Comparison of ENCODE assay signal across 3 cellular contexts in the genomic region with DNA sequence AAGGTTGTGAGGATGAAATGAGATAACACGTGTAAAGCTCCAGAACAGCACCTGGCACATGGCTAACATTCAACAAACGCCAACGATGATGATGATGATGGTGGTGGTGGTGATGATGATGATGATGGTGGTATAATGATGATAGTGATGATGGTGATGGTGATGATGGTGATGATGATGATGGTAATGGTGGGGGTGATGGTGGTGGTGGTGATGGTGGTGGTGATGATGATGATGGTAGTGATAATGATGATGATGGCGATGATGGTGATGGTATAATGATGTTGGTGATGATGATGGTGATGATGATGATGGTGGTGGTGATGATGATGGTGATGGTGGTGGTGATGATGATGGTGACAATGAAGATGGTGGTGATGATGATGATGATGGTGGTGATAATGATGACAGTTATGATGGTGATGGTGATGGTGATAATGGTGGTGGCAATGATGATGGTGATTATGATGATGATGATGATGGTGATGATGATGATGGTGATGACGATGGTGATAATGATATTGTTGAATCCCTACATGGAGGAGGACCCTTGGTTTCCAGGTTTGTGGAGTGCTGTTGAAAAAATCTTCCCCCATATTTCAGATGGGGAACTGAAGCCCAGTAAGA.
TF ChIP-seq lines count a peak whose summit lies in the region.

No MANE protein-coding gene starts in this region.

TF ChIP-seq in SK-N-SH, 30 proteins besides CTCF, POLR2A, EP300 and RAD21:
- TF ChIP-seq SIN3A (IDR thresholded peaks at IDR 0.05; ENCODE audit: borderline replicate concordance, low read depth, low read length) (no peak), GATA2 (CRISPR knock-in tag; IDR thresholded peaks at IDR 0.05) (no peak), POLR2AphosphoS5 (IDR thresholded peaks at IDR 0.05; ENCODE audit: low read depth, low read length) (no peak), TEAD4 (IDR thresholded peaks at IDR 0.05; ENCODE audit: borderline replicate concordance, insufficient read depth) (no peak), GABPA (IDR thresholded peaks at IDR 0.05; ENCODE audit: low read depth) (no peak), FOSL2 (IDR thresholded peaks at IDR 0.05; ENCODE audit: borderline replicate concordance, low read depth) (no peak), EZH2phosphoT487 (IDR thresholded peaks at IDR 0.05; ENCODE audit: borderline replicate concordance, low read depth) (no peak), FOXJ3 (CRISPR knock-in tag; IDR thresholded peaks at IDR 0.05) (no peak), SMC3 (IDR thresholded peaks at IDR 0.05; ENCODE audit: low read depth, low read length) (no peak), RCOR1 (IDR thresholded peaks at IDR 0.05; ENCODE audit: low read length) (no peak), TAF1 (IDR thresholded peaks at IDR 0.05; ENCODE audit: borderline replicate concordance, low read depth, low read length) (no peak), YY1 (IDR thresholded peaks at IDR 0.05; ENCODE audit: low read depth) (no peak), CHD2 (IDR thresholded peaks at IDR 0.05; ENCODE audit: low read length, partially characterized antibody) (no peak), MXI1 (IDR thresholded peaks at IDR 0.05; ENCODE audit: low read depth, low read length) (no peak)
- TF ChIP-seq, protein P1, sequence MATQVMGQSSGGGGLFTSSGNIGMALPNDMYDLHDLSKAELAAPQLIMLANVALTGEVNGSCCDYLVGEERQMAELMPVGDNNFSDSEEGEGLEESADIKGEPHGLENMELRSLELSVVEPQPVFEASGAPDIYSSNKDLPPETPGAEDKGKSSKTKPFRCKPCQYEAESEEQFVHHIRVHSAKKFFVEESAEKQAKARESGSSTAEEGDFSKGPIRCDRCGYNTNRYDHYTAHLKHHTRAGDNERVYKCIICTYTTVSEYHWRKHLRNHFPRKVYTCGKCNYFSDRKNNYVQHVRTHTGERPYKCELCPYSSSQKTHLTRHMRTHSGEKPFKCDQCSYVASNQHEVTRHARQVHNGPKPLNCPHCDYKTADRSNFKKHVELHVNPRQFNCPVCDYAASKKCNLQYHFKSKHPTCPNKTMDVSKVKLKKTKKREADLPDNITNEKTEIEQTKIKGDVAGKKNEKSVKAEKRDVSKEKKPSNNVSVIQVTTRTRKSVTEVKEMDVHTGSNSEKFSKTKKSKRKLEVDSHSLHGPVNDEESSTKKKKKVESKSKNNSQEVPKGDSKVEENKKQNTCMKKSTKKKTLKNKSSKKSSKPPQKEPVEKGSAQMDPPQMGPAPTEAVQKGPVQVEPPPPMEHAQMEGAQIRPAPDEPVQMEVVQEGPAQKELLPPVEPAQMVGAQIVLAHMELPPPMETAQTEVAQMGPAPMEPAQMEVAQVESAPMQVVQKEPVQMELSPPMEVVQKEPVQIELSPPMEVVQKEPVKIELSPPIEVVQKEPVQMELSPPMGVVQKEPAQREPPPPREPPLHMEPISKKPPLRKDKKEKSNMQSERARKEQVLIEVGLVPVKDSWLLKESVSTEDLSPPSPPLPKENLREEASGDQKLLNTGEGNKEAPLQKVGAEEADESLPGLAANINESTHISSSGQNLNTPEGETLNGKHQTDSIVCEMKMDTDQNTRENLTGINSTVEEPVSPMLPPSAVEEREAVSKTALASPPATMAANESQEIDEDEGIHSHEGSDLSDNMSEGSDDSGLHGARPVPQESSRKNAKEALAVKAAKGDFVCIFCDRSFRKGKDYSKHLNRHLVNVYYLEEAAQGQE (IDR thresholded peaks at IDR 0.05; ENCODE audit: low read depth, low read length) = no peak
- TF ChIP-seq, protein P2, sequence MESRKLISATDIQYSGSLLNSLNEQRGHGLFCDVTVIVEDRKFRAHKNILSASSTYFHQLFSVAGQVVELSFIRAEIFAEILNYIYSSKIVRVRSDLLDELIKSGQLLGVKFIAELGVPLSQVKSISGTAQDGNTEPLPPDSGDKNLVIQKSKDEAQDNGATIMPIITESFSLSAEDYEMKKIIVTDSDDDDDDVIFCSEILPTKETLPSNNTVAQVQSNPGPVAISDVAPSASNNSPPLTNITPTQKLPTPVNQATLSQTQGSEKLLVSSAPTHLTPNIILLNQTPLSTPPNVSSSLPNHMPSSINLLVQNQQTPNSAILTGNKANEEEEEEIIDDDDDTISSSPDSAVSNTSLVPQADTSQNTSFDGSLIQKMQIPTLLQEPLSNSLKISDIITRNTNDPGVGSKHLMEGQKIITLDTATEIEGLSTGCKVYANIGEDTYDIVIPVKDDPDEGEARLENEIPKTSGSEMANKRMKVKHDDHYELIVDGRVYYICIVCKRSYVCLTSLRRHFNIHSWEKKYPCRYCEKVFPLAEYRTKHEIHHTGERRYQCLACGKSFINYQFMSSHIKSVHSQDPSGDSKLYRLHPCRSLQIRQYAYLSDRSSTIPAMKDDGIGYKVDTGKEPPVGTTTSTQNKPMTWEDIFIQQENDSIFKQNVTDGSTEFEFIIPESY (IDR thresholded peaks at IDR 0.05; ENCODE audit: borderline replicate concordance, low read depth) = no peak

TF ChIP-seq in SK-N-SH treated with all-trans-retinoic acid at 6 μM for 48 hours, 23 proteins besides CTCF, POLR2A, EP300 and RAD21 (continues in another document):
- TF ChIP-seq, protein P3, sequence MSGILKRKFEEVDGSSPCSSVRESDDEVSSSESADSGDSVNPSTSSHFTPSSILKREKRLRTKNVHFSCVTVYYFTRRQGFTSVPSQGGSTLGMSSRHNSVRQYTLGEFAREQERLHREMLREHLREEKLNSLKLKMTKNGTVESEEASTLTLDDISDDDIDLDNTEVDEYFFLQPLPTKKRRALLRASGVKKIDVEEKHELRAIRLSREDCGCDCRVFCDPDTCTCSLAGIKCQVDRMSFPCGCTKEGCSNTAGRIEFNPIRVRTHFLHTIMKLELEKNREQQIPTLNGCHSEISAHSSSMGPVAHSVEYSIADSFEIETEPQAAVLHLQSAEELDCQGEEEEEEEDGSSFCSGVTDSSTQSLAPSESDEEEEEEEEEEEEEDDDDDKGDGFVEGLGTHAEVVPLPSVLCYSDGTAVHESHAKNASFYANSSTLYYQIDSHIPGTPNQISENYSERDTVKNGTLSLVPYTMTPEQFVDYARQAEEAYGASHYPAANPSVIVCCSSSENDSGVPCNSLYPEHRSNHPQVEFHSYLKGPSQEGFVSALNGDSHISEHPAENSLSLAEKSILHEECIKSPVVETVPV (CRISPR knock-in tag; IDR thresholded peaks at IDR 0.05) = no peak
- no peak for TF ChIP-seq TOX (CRISPR knock-in tag; IDR thresholded peaks at IDR 0.05; ENCODE audit: borderline replicate concordance)
- TF ChIP-seq ZFP30 (CRISPR knock-in tag; IDR thresholded peaks at IDR 0.05) = no peak
- TF ChIP-seq RARB (CRISPR knock-in tag; IDR thresholded peaks at IDR 0.05) = no peak
- no peak for TF ChIP-seq GLIS3 (CRISPR knock-in tag; IDR thresholded peaks at IDR 0.05)
- no peak for TF ChIP-seq ZC3H10 (CRISPR knock-in tag; IDR thresholded peaks at IDR 0.05)
- TF ChIP-seq, protein P4, sequence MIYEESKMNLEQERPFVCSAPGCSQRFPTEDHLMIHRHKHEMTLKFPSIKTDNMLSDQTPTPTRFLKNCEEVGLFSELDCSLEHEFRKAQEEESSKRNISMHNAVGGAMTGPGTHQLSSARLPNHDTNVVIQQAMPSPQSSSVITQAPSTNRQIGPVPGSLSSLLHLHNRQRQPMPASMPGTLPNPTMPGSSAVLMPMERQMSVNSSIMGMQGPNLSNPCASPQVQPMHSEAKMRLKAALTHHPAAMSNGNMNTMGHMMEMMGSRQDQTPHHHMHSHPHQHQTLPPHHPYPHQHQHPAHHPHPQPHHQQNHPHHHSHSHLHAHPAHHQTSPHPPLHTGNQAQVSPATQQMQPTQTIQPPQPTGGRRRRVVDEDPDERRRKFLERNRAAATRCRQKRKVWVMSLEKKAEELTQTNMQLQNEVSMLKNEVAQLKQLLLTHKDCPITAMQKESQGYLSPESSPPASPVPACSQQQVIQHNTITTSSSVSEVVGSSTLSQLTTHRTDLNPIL (CRISPR knock-in tag; IDR thresholded peaks at IDR 0.05; ENCODE audit: low read depth) = no peak
- TF ChIP-seq ARNTL (CRISPR knock-in tag; IDR thresholded peaks at IDR 0.05; ENCODE audit: borderline replicate concordance, low read depth) = no peak
- TF ChIP-seq CSDC2 (CRISPR knock-in tag; IDR thresholded peaks at IDR 0.05) = no peak
- TF ChIP-seq, protein P5, sequence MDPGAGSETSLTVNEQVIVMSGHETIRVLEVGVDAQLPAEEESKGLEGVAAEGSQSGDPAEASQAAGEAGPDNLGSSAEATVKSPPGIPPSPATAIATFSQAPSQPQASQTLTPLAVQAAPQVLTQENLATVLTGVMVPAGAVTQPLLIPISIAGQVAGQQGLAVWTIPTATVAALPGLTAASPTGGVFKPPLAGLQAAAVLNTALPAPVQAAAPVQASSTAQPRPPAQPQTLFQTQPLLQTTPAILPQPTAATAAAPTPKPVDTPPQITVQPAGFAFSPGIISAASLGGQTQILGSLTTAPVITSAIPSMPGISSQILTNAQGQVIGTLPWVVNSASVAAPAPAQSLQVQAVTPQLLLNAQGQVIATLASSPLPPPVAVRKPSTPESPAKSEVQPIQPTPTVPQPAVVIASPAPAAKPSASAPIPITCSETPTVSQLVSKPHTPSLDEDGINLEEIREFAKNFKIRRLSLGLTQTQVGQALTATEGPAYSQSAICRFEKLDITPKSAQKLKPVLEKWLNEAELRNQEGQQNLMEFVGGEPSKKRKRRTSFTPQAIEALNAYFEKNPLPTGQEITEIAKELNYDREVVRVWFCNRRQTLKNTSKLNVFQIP (CRISPR knock-in tag; IDR thresholded peaks at IDR 0.05; ENCODE audit: borderline replicate concordance, low read depth) = no peak
- no peak for TF ChIP-seq ZNF70 (CRISPR knock-in tag; IDR thresholded peaks at IDR 0.05)
- TF ChIP-seq ESRRG (CRISPR knock-in tag; IDR thresholded peaks at IDR 0.05) = no peak

TF ChIP-seq in IMR-90, 13 proteins besides CTCF, POLR2A, EP300 and RAD21 (continued from another document):
- TF ChIP-seq SMC3 (IDR thresholded peaks at IDR 0.05; ENCODE audit: low read depth, low read length) (no peak), RCOR1 (IDR thresholded peaks at IDR 0.05; ENCODE audit: insufficient replicate concordance, low read length) (no peak), MXI1 (IDR thresholded peaks at IDR 0.05; ENCODE audit: borderline replicate concordance, low read depth, low read length) (no peak), CEBPB (IDR thresholded peaks at IDR 0.05; ENCODE audit: low read depth, low read length) (no peak), NFE2L2 (IDR thresholded peaks at IDR 0.05; ENCODE audit: low read depth, low read length) (no peak), FOS (IDR thresholded peaks at IDR 0.05; ENCODE audit: low read depth, low read length) (no peak), RFX5 (IDR thresholded peaks at IDR 0.05; ENCODE audit: low read depth, low read length) (no peak), BHLHE40 (IDR thresholded peaks at IDR 0.05; ENCODE audit: low read depth, low read length) (no peak)
- TF ChIP-seq, protein P6, sequence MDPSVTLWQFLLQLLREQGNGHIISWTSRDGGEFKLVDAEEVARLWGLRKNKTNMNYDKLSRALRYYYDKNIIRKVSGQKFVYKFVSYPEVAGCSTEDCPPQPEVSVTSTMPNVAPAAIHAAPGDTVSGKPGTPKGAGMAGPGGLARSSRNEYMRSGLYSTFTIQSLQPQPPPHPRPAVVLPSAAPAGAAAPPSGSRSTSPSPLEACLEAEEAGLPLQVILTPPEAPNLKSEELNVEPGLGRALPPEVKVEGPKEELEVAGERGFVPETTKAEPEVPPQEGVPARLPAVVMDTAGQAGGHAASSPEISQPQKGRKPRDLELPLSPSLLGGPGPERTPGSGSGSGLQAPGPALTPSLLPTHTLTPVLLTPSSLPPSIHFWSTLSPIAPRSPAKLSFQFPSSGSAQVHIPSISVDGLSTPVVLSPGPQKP (IDR thresholded peaks at IDR 0.05; ENCODE audit: borderline replicate concordance, low read depth, low read length) = no peak
- TF ChIP-seq, protein P7, sequence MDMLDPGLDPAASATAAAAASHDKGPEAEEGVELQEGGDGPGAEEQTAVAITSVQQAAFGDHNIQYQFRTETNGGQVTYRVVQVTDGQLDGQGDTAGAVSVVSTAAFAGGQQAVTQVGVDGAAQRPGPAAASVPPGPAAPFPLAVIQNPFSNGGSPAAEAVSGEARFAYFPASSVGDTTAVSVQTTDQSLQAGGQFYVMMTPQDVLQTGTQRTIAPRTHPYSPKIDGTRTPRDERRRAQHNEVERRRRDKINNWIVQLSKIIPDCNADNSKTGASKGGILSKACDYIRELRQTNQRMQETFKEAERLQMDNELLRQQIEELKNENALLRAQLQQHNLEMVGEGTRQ (IDR thresholded peaks at IDR 0.05; ENCODE audit: low read depth, low read length) = no peak
